Comparison of ENCODE assay signal across 12 cellular contexts in genomic region chr1:13730301-13730700, GRCh38. TPM values are rescaled to one million over a fixed set of nuclear protein-coding genes. Genes with fewer than 3 reads are reported as not detected.
DNase-seq lines count a peak whose midpoint lies in the region; ATAC-seq and TF ChIP-seq lines count a peak whose summit lies in the region.
"Had no signal": no experiment of that assay in that cellular context is flagged by ENCODE, and none has a peak within 500 bp of the region (broad histone marks: within the 10 kb centered on the region; RNA-seq: fewer than 3 reads in every experiment).

No MANE protein-coding gene starts in this region.

- 37 to 60% (median 50%) methylated on average over 1 of the region's 1 CpG for WGBS in stomach, 5 donors
- WGBS in gastroesophageal sphincter (ENCODE audit: low coverage in 1 of 2), 2 donors, result 83% methylated on average over 1 of the region's 1 CpG; no CpG with 5 or more reads in 1 of the 2 donors

- H3K27ac Mint-ChIP-seq in activated CD4-positive, alpha-beta T cell treated with anti-CD3 and anti-CD28 coated beads, Interleukin-2, amount 10 ng/mL, durations not matched to agents 24 days and 14 days, result peak overlapping the region; percentile 100
- H3K27ac Mint-ChIP-seq in WTC11, result no peak overlapping the region

- no peaks in the 10 kb centered on the region for H3K9me3 ChIP-seq in stomach
- H3K9me3 ChIP-seq in gastroesophageal sphincter, result no peaks in the 10 kb centered on the region

- ATAC-seq in HG03571 (IDR thresholded peaks at IDR 0.05; ENCODE audit: unreplicated experiment) (peak; percentile 4), gastroesophageal sphincter (no peak), WTC11 (no peak)

- no peak for TF ChIP-seq POLR2A in stomach (IDR thresholded peaks at IDR 0.05)
- no peak for TF ChIP-seq POLR2A in gastroesophageal sphincter (IDR thresholded peaks at IDR 0.05)

- H3K9me3 Mint-ChIP-seq in activated CD4-positive, alpha-beta T cell treated with anti-CD3 and anti-CD28 coated beads, Interleukin-2, amount 10 ng/mL, durations not matched to agents 24 days and 14 days, result no peaks in the 10 kb centered on the region
- H3K9me3 Mint-ChIP-seq in WTC11, result no peaks in the 10 kb centered on the region

- peak overlapping the region; percentile 93 for H3K4me3 Mint-ChIP-seq in activated CD4-positive, alpha-beta T cell treated with anti-CD3 and anti-CD28 coated beads, Interleukin-2, amount 10 ng/mL, durations not matched to agents 24 days and 14 days
- no peak overlapping the region for H3K4me3 Mint-ChIP-seq in WTC11

- peak overlapping the region in 3 of 5 donors; percentile 38 to 48 (median 48) for H3K27ac ChIP-seq in stomach
- no peak overlapping the region for H3K27ac ChIP-seq in gastroesophageal sphincter
- H3K27ac ChIP-seq: epithelial cell of prostate had no signal

- POLR2A ChIA-PET in WTC11 (lab: Charles Lee), result interaction anchor here (0.7 kb wide), 1 partner anchor 195 kb away, joined by 3 read pairs; no protein-coding TSS in a partner anchor

- intact Hi-C loops in activated CD4-positive, alpha-beta T cell treated with anti-CD3 and anti-CD28 coated beads, Interleukin-2, amount 10 ng/mL, durations not matched to agents 24 days and 14 days (cut with micrococcal nuclease), result loop anchor here (1.0 kb wide), 1 partner anchor 29 kb away; no protein-coding TSS in a partner anchor
- intact Hi-C loops in stomach (cut with DNase I; ENCODE audit: low total_unique reads), result no loop called here

- CTCF ChIA-PET in WTC11 (lab: Charles Lee), result no interaction called here

- no peak for TF ChIP-seq EP300 in stomach (IDR thresholded peaks at IDR 0.05)
- TF ChIP-seq EP300 in gastroesophageal sphincter (IDR thresholded peaks at IDR 0.05), result no peak

- peaks cover 0 to 44% (median 17%) of the 10 kb centered on the region in 4 donors for H3K4me1 ChIP-seq in stomach
- H3K4me1 ChIP-seq in gastroesophageal sphincter, result peaks cover 0 to 40% (median 0%) of the 10 kb centered on the region in 3 donors

- H3K27me3 ChIP-seq in stomach, result no peaks in the 10 kb centered on the region
- no peaks in the 10 kb centered on the region for H3K27me3 ChIP-seq in gastroesophageal sphincter

- no peaks in the 10 kb centered on the region for H3K27me3 Mint-ChIP-seq in activated CD4-positive, alpha-beta T cell treated with anti-CD3 and anti-CD28 coated beads, Interleukin-2, amount 10 ng/mL, durations not matched to agents 24 days and 14 days
- peaks cover 32% of the 10 kb centered on the region for H3K27me3 Mint-ChIP-seq in WTC11 (ENCODE audit: low read depth)
- H3K27me3 Mint-ChIP-seq: progenitor cell of endocrine pancreas had no signal

- peaks cover 56% of the 10 kb centered on the region for H3K4me1 Mint-ChIP-seq in activated CD4-positive, alpha-beta T cell treated with anti-CD3 and anti-CD28 coated beads, Interleukin-2, amount 10 ng/mL, durations not matched to agents 24 days and 14 days
- H3K4me1 Mint-ChIP-seq in WTC11, result 0 out of 2 replicates have a peak, but pooled peaks cover 2% of the 10 kb centered on the region

- peaks cover 0 to 7% (median 2%) of the 10 kb centered on the region in 4 donors for H3K36me3 ChIP-seq in stomach
- H3K36me3 ChIP-seq in gastroesophageal sphincter, result peaks cover 0 to 5% of the 10 kb centered on the region in 2 donors

- peak; percentile 76 for DNase-seq in activated CD4-positive, alpha-beta T cell treated with anti-CD3 and anti-CD28 coated beads, Interleukin-2, amount 10 ng/mL, durations not matched to agents 24 days and 14 days
- DNase-seq in activated CD4-positive, alpha-beta T cell treated with anti-CD3 and anti-CD28 coated beads, Interleukin-2, amount 50 U/mL, for 1 hour, result no peak
- DNase-seq in central memory CD4-positive, alpha-beta T cell, result peak; percentile 43
- DNase-seq in stomach (no peak), NCI-H2196 (lab: John Stamatoyannopoulos, UW; ENCODE audit: unreplicated experiment) (no peak), WTC11 (ENCODE audit: low spot score) (no peak)
- DNase-seq: islet precursor cell, OCI-M1 had no signal

- no peak for TF ChIP-seq CTCF in stomach (IDR thresholded peaks at IDR 0.05)
- TF ChIP-seq CTCF in gastroesophageal sphincter (IDR thresholded peaks at IDR 0.05), result no peak
- no peak for TF ChIP-seq CTCF in WTC11 (IDR thresholded peaks at IDR 0.05)

- H3K36me3 Mint-ChIP-seq in activated CD4-positive, alpha-beta T cell treated with anti-CD3 and anti-CD28 coated beads, Interleukin-2, amount 10 ng/mL, durations not matched to agents 24 days and 14 days (ENCODE audit: low read depth), result peaks cover 14% of the 10 kb centered on the region
- no peaks in the 10 kb centered on the region for H3K36me3 Mint-ChIP-seq in WTC11

- H3K4me3 ChIP-seq in stomach, result no peak overlapping the region
- no peak overlapping the region for H3K4me3 ChIP-seq in gastroesophageal sphincter

TF ChIP-seq in WTC11, 78 proteins besides CTCF, POLR2A, EP300 and RAD21 (continues in another document):
- TF ChIP-seq ZNF425 (CRISPR knock-in tag; conservative IDR thresholded peaks at IDR 0.05), result no peak
- no peak for TF ChIP-seq KAT7 (CRISPR knock-in tag; IDR thresholded peaks at IDR 0.05; ENCODE audit: borderline replicate concordance)
- TF ChIP-seq JUN (CRISPR knock-in tag; IDR thresholded peaks at IDR 0.05), result no peak
- TF ChIP-seq ATF1 (CRISPR knock-in tag; IDR thresholded peaks at IDR 0.05), result no peak
- TF ChIP-seq ZSCAN18 (CRISPR knock-in tag; IDR thresholded peaks at IDR 0.05), result no peak
- no peak for TF ChIP-seq ELF4 (CRISPR knock-in tag; IDR thresholded peaks at IDR 0.05; ENCODE audit: low read depth)
- TF ChIP-seq HMGA2 (CRISPR knock-in tag; IDR thresholded peaks at IDR 0.05), result no peak
- TF ChIP-seq ZNF263 (CRISPR knock-in tag; IDR thresholded peaks at IDR 0.05; ENCODE audit: low read depth), result no peak
- TF ChIP-seq GTF2I (CRISPR knock-in tag; conservative IDR thresholded peaks at IDR 0.05), result no peak
- TF ChIP-seq, protein P1, sequence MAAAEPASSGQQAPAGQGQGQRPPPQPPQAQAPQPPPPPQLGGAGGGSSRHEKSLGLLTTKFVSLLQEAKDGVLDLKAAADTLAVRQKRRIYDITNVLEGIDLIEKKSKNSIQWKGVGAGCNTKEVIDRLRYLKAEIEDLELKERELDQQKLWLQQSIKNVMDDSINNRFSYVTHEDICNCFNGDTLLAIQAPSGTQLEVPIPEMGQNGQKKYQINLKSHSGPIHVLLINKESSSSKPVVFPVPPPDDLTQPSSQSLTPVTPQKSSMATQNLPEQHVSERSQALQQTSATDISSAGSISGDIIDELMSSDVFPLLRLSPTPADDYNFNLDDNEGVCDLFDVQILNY (CRISPR knock-in tag; IDR thresholded peaks at IDR 0.05), result no peak
- TF ChIP-seq ATF6 (CRISPR knock-in tag; IDR thresholded peaks at IDR 0.05), result no peak
- no peak for TF ChIP-seq CREM (CRISPR knock-in tag; IDR thresholded peaks at IDR 0.05)
- no peak for TF ChIP-seq EMX1 (CRISPR knock-in tag; IDR thresholded peaks at IDR 0.05)

RNA-seq across cellular contexts. Expression of gene PRDM2, which starts 30.3 kb away (rescaled TPM):
- 44.5 and 45.9 TPM in 2 replicates for total RNA-seq in activated CD4-positive, alpha-beta T cell treated with anti-CD3 and anti-CD28 coated beads, Interleukin-2, amount 10 ng/mL, durations not matched to agents 24 days and 14 days
- total RNA-seq in stomach (10 to 100 TPM; 11.6 to 77.7 (median 38.5) TPM), gastroesophageal sphincter (10 to 100 TPM; 23.7 to 55.6 (median 43.0) TPM), WTC11 (2021) (19.5 to 27.2 TPM (median 25.0 TPM) in 3 replicates)
- polyA plus RNA-seq in stomach, result 10 to 100 TPM; 10.1 to 13.3 (median 12.7) TPM

Comparison
In these comparisons a context has a peak if more than half of its experiments do, and no peak if none do; other contexts are left out.
1. DNase-seq: peak in activated CD4-positive, alpha-beta T cell treated with anti-CD3 and anti-CD28 coated beads, Interleukin-2, amount 10 ng/mL, durations not matched to agents 24 days and 14 days (single experiment) and central memory CD4-positive, alpha-beta T cell (single experiment); none in activated CD4-positive, alpha-beta T cell treated with anti-CD3 and anti-CD28 coated beads, Interleukin-2, amount 50 U/mL, for 1 hour (single experiment), stomach (single experiment), NCI-H2196 (single experiment) and WTC11 (single experiment).
2. H3K27ac ChIP-seq: peak in stomach (3 of 5); none in gastroesophageal sphincter (0 of 4).